Comparison of ENCODE assay signal across 17 cellular contexts in genomic region chr7:10706875-10707493, GRCh38.
DNase-seq lines count a peak whose midpoint lies in the region; ATAC-seq, FAIRE-seq and TF ChIP-seq lines count a peak whose summit lies in the region.
"Had no signal": no experiment of that assay in that cellular context is flagged by ENCODE, and none has a peak within 500 bp of the region (broad histone marks: within the 10 kb centered on the region; RNA-seq: fewer than 3 reads in every experiment).

No MANE protein-coding gene starts in this region.

- FAIRE-seq in GM12892 (lab: Jason Lieb, UNC) = peak; percentile 65
- FAIRE-seq: endothelial cell of umbilical vein, HepG2 had no signal

- no peaks in the 10 kb centered on the region for H3K9me3 Mint-ChIP-seq in activated naive CD4-positive, alpha-beta T cell treated with anti-CD3 and anti-CD28 coated beads, Interleukin-2, amount 50 U/mL, for 72 hours
- H3K9me3 Mint-ChIP-seq in natural killer cell treated with Interleukin-12 subunit alpha and Interleukin-12 subunit beta and Interleukin-15 and Interleukin-18, amount 100 ng/mL, for 72 hours = no peaks in the 10 kb centered on the region
- H3K9me3 Mint-ChIP-seq: activated CD4-positive, alpha-beta memory T cell treated with anti-CD3 and anti-CD28 coated beads for 36 hours; immature natural killer cell; nephron progenitor cell had no signal

- H3K27me3 Mint-ChIP-seq in natural killer cell treated with Interleukin-12 subunit alpha and Interleukin-12 subunit beta and Interleukin-15 and Interleukin-18, amount 100 ng/mL, for 72 hours = no peaks in the 10 kb centered on the region
- H3K27me3 Mint-ChIP-seq: activated CD4-positive, alpha-beta memory T cell treated with anti-CD3 and anti-CD28 coated beads for 36 hours had no signal

- peaks cover 4 to 7% of the 10 kb centered on the region in 2 donors for H3K4me1 Mint-ChIP-seq in natural killer cell treated with Interleukin-12 subunit alpha and Interleukin-12 subunit beta and Interleukin-15 and Interleukin-18, amount 100 ng/mL, for 72 hours (ENCODE audit: low read depth in 2 of 2)
- H3K4me1 Mint-ChIP-seq: immature natural killer cell had no signal

- TF ChIP-seq POLR2A in GM12892 (IDR thresholded peaks at IDR 0.05; ENCODE audit: low read depth, low read length) = no peak

- H3K36me3 Mint-ChIP-seq in activated naive CD4-positive, alpha-beta T cell treated with anti-CD3 and anti-CD28 coated beads, Interleukin-2, amount 50 U/mL, for 72 hours = no peaks in the 10 kb centered on the region
- H3K36me3 Mint-ChIP-seq in natural killer cell treated with Interleukin-12 subunit alpha and Interleukin-12 subunit beta and Interleukin-15 and Interleukin-18, amount 100 ng/mL, for 72 hours = no peaks in the 10 kb centered on the region
- H3K36me3 Mint-ChIP-seq: activated CD4-positive, alpha-beta memory T cell treated with anti-CD3 and anti-CD28 coated beads for 36 hours; immature natural killer cell had no signal

- H3K4me3 ChIP-seq in dorsolateral prefrontal cortex = no peak overlapping the region
- H3K4me3 ChIP-seq: SK-N-MC, thoracic aorta had no signal

- no peak overlapping the region for H3K27ac Mint-ChIP-seq in activated naive CD4-positive, alpha-beta T cell treated with anti-CD3 and anti-CD28 coated beads, Interleukin-2, amount 50 U/mL, for 72 hours
- H3K27ac Mint-ChIP-seq in natural killer cell treated with Interleukin-12 subunit alpha and Interleukin-12 subunit beta and Interleukin-15 and Interleukin-18, amount 100 ng/mL, for 72 hours = no peak overlapping the region
- H3K27ac Mint-ChIP-seq: activated CD4-positive, alpha-beta memory T cell treated with anti-CD3 and anti-CD28 coated beads for 36 hours; immature natural killer cell; nephron progenitor cell had no signal

- no peak overlapping the region for H3K4me3 Mint-ChIP-seq in natural killer cell treated with Interleukin-12 subunit alpha and Interleukin-12 subunit beta and Interleukin-15 and Interleukin-18, amount 100 ng/mL, for 72 hours
- H3K4me3 Mint-ChIP-seq: activated CD4-positive, alpha-beta memory T cell treated with anti-CD3 and anti-CD28 coated beads for 36 hours; immature natural killer cell; nephron progenitor cell had no signal

- H3K27me3 ChIP-seq in dorsolateral prefrontal cortex = no peaks in the 10 kb centered on the region

- ATAC-seq in GM19438 (IDR thresholded peaks at IDR 0.05; ENCODE audit: low read depth, unreplicated experiment) (peak; percentile 100), HG02852 (IDR thresholded peaks at IDR 0.05; ENCODE audit: unreplicated experiment) (peak; percentile 100), HG03558 (IDR thresholded peaks at IDR 0.05; ENCODE audit: extremely low read depth, unreplicated experiment) (peak; percentile 99)
- no peak for ATAC-seq in activated naive CD4-positive, alpha-beta T cell treated with anti-CD3 and anti-CD28 coated beads, Interleukin-2, amount 50 U/mL, for 72 hours
- ATAC-seq in natural killer cell treated with Interleukin-12 subunit alpha and Interleukin-12 subunit beta and Interleukin-15 and Interleukin-18, amount 100 ng/mL, for 72 hours = no peak
- ATAC-seq: HepG2 had no signal

- H3K27ac ChIP-seq in dorsolateral prefrontal cortex = no peak overlapping the region
- H3K27ac ChIP-seq: SK-N-MC, thoracic aorta had no signal

- no peak for TF ChIP-seq CTCF in dorsolateral prefrontal cortex (IDR thresholded peaks at IDR 0.05 in 54 of 56, conservative IDR thresholded peaks at IDR 0.05 in 2 of 56; ENCODE audit: low read depth in 1 of 56, partially characterized antibody in 56 of 56)

- intact Hi-C loops in dorsolateral prefrontal cortex (cut with DNase I) = no loop called here

- DNase-seq in GM12892 (ENCODE audit: insufficient read length) = peak; percentile 1
- DNase-seq in activated naive CD4-positive, alpha-beta T cell treated with anti-CD3 and anti-CD28 coated beads, Interleukin-2, amount 50 U/mL, for 72 hours (ENCODE audit: low spot score in 2 of 2) = no peak
- no peak for DNase-seq in occipital lobe (lab: John Stamatoyannopoulos, UW)
- DNase-seq in dorsolateral prefrontal cortex = no peak
- no peak for DNase-seq in natural killer cell treated with Interleukin-12 subunit alpha and Interleukin-12 subunit beta and Interleukin-15 and Interleukin-18, amount 100 ng/mL, for 72 hours (ENCODE audit: low spot score)
- DNase-seq: activated CD4-positive, alpha-beta memory T cell treated with anti-CD3 and anti-CD28 coated beads for 36 hours; immature natural killer cell; NCI-H345; nephron progenitor cell; stimulated activated CD4-positive, alpha-beta T cell treated with anti-CD3 and anti-CD28 coated beads, Interleukin-1b, Interleukin-23, amount 100 ng/mL, for 48 hours had no signal

Comparison
In these comparisons a context has a peak if more than half of its experiments do, and no peak if none do; other contexts are left out.
1. ATAC-seq: peak in GM19438 (single experiment), HG02852 (single experiment) and HG03558 (single experiment); none in activated naive CD4-positive, alpha-beta T cell treated with anti-CD3 and anti-CD28 coated beads, Interleukin-2, amount 50 U/mL, for 72 hours (0 of 2) and natural killer cell treated with Interleukin-12 subunit alpha and Interleukin-12 subunit beta and Interleukin-15 and Interleukin-18, amount 100 ng/mL, for 72 hours (0 of 2).